Comparison of ENCODE assay signal across 8 cellular contexts in the genomic region with DNA sequence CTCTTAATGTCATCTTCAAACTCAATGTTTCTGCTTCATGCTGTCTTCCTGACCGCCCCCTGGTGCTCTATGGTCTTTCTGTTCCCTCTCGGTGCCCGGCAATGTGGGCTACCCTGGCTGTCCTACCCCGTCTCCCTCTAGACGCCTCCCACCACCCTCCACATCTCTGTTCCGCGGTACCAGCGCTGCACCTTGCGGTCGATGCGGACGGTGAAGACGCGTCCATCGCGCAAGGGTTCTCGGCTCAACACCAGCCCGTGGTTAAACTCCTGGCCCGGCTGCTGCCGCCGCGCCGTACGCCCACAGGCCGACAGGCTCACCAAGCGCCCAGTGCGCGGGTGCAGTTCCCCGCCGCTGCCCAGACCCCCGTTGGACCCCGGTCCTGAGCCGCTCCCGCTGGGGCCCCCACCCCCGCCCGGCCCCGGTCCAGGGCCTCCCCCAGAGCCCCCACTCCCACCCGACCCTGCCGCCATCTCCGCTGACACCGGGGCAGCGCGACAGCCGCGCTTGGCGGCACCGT. TPM values are rescaled to one million over a fixed set of nuclear protein-coding genes. Genes with fewer than 3 reads are reported as not detected.
DNase-seq lines count a peak whose midpoint lies in the region; ATAC-seq, FAIRE-seq and TF ChIP-seq lines count a peak whose summit lies in the region.

A gene (minus strand): TSS at position 496 of the 520 bp plus-strand sequence. CDS start 23 bp downstream, at position 473.

- BruUV-seq in HCT116 (replicated peaks; lab: Mats Ljungman, UMichigan) = no TSS peak

- peaks cover 3 to 29% of the 10 kb centered on the region in 2 experiments; a peak in 3 of 4 replicates for H3K4me1 ChIP-seq in HCT116 (ENCODE audit: control insufficient read depth in 1 of 2, insufficient read depth in 2 of 2, low read length in 2 of 2)

- no peaks in the 10 kb centered on the region for H4K20me1 ChIP-seq in HCT116 (ENCODE audit: insufficient read depth)

- CTCF ChIA-PET in HCT116 (lab: Charles Lee) = interaction anchor here (0.6 to 2.2 kb wide), 13 partner anchors 13 to 713 kb away, joined by 3 to 12 read pairs (median 6); a partner anchor contains a TSS

- peak within 1 kb of the TSS; percentile 94 to 98 (median 98) for H3K27ac Mint-ChIP-seq in naive thymus-derived CD8-positive, alpha-beta T cell

- H3K36me3 ChIP-seq in HCT116 (ENCODE audit: control insufficient read depth in 1 of 2, insufficient read depth in 2 of 2, low read length in 2 of 2) = peaks cover under 1 to 13% of the 10 kb centered on the region in 2 experiments; a peak in 3 of 4 replicates

- no peak for DNase-seq in HCT116 (ENCODE audit: low read depth, low spot score)
- peak; percentile 32 for DNase-seq in RPMI7951 (ENCODE audit: low read depth)
- peak; percentile 43 for DNase-seq in epithelial cell of esophagus (ENCODE audit: low read depth)
- DNase-seq in naive thymus-derived CD8-positive, alpha-beta T cell = peak in 1 of 10 donors; percentile 68
- DNase-seq in GM19239 (ENCODE audit: insufficient read length, low spot score) = no peak
- DNase-seq in cerebellar nuclear complex (lab: John Stamatoyannopoulos, UW) = no peak
- DNase-seq in urothelium cell line (ENCODE audit: low spot score) = no peak

- H3K9ac ChIP-seq in HCT116 (ENCODE audit: low read length) = peak within 1 kb of the TSS; percentile 93

- intact Hi-C loops in HCT116 (cut with micrococcal nuclease) = no loop called here

- peaks cover 0 to 17% (median 0%) of the 10 kb centered on the region in 3 donors for H3K36me3 Mint-ChIP-seq in naive thymus-derived CD8-positive, alpha-beta T cell

- peaks cover 33 to 55% (median 47%) of the 10 kb centered on the region in 4 donors for H3K4me1 Mint-ChIP-seq in naive thymus-derived CD8-positive, alpha-beta T cell

- H3K4me3 ChIP-seq in GM12875 (ENCODE audit: low read depth, low read length) = peak within 1 kb of the TSS; percentile 94
- H3K4me3 ChIP-seq in HCT116 (replicated peaks in 1 of 2; ENCODE audit: low read depth in 1 of 2, low read length in 2 of 2) = peak within 1 kb of the TSS; percentile 98 to 99
- peak within 1 kb of the TSS; percentile 91 for H3K4me3 ChIP-seq in epithelial cell of esophagus (ENCODE audit: low read length)

- no peaks in the 10 kb centered on the region for H3K9me3 Mint-ChIP-seq in naive thymus-derived CD8-positive, alpha-beta T cell

- no peaks in the 10 kb centered on the region for H3K9me3 ChIP-seq in HCT116 (ENCODE audit: control insufficient read depth in 1 of 2, insufficient read depth in 1 of 2, low read depth in 1 of 2, low read length in 2 of 2)

- POLR2A ChIA-PET in HCT116 (lab: Charles Lee) = interaction anchor here (0.9 to 2.0 kb wide), 9 partner anchors 14 to 255 kb away, joined by 3 to 11 read pairs (median 8); a partner anchor contains a TSS
- POLR2A ChIA-PET in naive thymus-derived CD8-positive, alpha-beta T cell (lab: Charles Lee) = interaction anchor here (0.6 to 10.5 kb wide), 16 partner anchors 8 to 359 kb away, joined by 3 to 168 read pairs (median 7); a partner anchor contains a TSS

- peak within 1 kb of the TSS; percentile 81 for H3K27ac ChIP-seq in HCT116 (ENCODE audit: low read depth, low read length)

- ATAC-seq in HCT116 = peak; percentile 29
- peak; percentile 26 to 54 for ATAC-seq in naive thymus-derived CD8-positive, alpha-beta T cell

- TF ChIP-seq POLR2A in HCT116 (IDR thresholded peaks at IDR 0.05; ENCODE audit: borderline replicate concordance, extremely low read depth, insufficient read depth, insufficient read length) = no peak

- RAD21 ChIA-PET in HCT116 (lab: Charles Lee; ENCODE audit: low non-redundant PET in 1 of 2, low total read pairs in 2 of 2, uncharacterized antibody in 2 of 2, unreplicated experiment in 2 of 2) = interaction anchor here (0.6 to 0.8 kb wide), 2 partner anchors 23 to 75 kb away, joined by 3 read pairs; a partner anchor contains a TSS

- FAIRE-seq in GM19239 (lab: Jason Lieb, UNC) (no peak), urothelium cell line (lab: Jason Lieb, UNC) (no peak)

- no peaks in the 10 kb centered on the region for H3K9me2 ChIP-seq in HCT116 (ENCODE audit: insufficient read depth)

- H3K4me3 Mint-ChIP-seq in naive thymus-derived CD8-positive, alpha-beta T cell = peak within 1 kb of the TSS; percentile 90 to 98 (median 96)

- H2AFZ ChIP-seq in HCT116 (ENCODE audit: low read depth, low read length, poor library complexity, severe bottlenecking) = no peak within 1 kb of the TSS

- no peaks in the 10 kb centered on the region for H3K27me3 ChIP-seq in HCT116 (ENCODE audit: insufficient read depth, low read length)

- TF ChIP-seq RAD21 in HCT116 (IDR thresholded peaks at IDR 0.05; ENCODE audit: low read depth) = no peak

- H3K79me2 ChIP-seq in HCT116 (ENCODE audit: insufficient read depth, low read length) = peaks cover 20% of the 10 kb centered on the region; the same call in 1 of the 2 replicates

- H3K4me2 ChIP-seq in HCT116 (ENCODE audit: low read length) = peak within 1 kb of the TSS; percentile 77

- H3K27me3 Mint-ChIP-seq in naive thymus-derived CD8-positive, alpha-beta T cell = peaks cover 0 to 2% (median 0%) of the 10 kb centered on the region in 5 donors

- TF ChIP-seq CTCF in GM12875 (IDR thresholded peaks at IDR 0.05; ENCODE audit: borderline replicate concordance, insufficient read depth, low read depth, low read length) (no peak), HCT116 (IDR thresholded peaks at IDR 0.05 in 2 of 3, conservative IDR thresholded peaks at IDR 0.05 in 1 of 3; ENCODE audit: borderline replicate concordance in 1 of 3, insufficient read depth in 1 of 3, low read depth in 2 of 3, low read length in 2 of 3) (no peak), epithelial cell of esophagus (IDR thresholded peaks at IDR 0.05; ENCODE audit: insufficient read depth, low read depth, low read length, missing control alignments) (no peak)

TF ChIP-seq in HCT116, 20 proteins besides CTCF, POLR2A, EP300 and RAD21:
- TF ChIP-seq YY1 (IDR thresholded peaks at IDR 0.05; ENCODE audit: extremely low read depth, insufficient replicate concordance, low read depth, low read length) = peak; percentile 80
- no peak for TF ChIP-seq JUND (IDR thresholded peaks at IDR 0.05)
- no peak for TF ChIP-seq EZH2phosphoT487 (IDR thresholded peaks at IDR 0.05; ENCODE audit: borderline replicate concordance)
- no peak for TF ChIP-seq EGR1 (IDR thresholded peaks at IDR 0.05; ENCODE audit: low read depth)
- peak; percentile 64; the same call in 1 of the 2 replicates for TF ChIP-seq ZFX (IDR thresholded peaks at IDR 0.05)

RNA-seq across cellular contexts. Expression of the gene that starts here (rescaled TPM):
- total RNA-seq in HCT116 (2021; ENCODE audit: unreplicated experiment) = 56.9 TPM
- polyA plus RNA-seq in HCT116 (2012) = 33.9 and 34.0 TPM in 2 replicates
- 3.5 and 4.8 TPM in 2 replicates for total RNA-seq in RPMI7951 (2014; rRNA removed; shearing (Covaris generic))
- total RNA-seq in naive thymus-derived CD8-positive, alpha-beta T cell = 10 to 100 TPM; 74.7 to 82.7 TPM
- 1 to 10 TPM in 2 of 3 donors, under 1 TPM in 1; 0.90 to 2.7 (median 1.1) TPM for polyA plus RNA-seq in naive thymus-derived CD8-positive, alpha-beta T cell

Comparison
In these comparisons a context has a peak if more than half of its experiments do, and no peak if none do; other contexts are left out.
1. RNA of the gene that starts here (total RNA-seq): 74.7 to 82.7 TPM in naive thymus-derived CD8-positive, alpha-beta T cell and 56.9 TPM in HCT116 (single experiment); 3.5 to 4.8 TPM in RPMI7951; every median in the first group is over 10 times any median in the second.
2. DNase-seq: peak in RPMI7951 (single experiment) and epithelial cell of esophagus (single experiment); none in HCT116 (single experiment), GM19239 (single experiment), cerebellar nuclear complex (0 of 2) and urothelium cell line (single experiment).
3. Peak in every context shown above with its lines, with median percentiles within 50 percentile points of each other: H3K4me3 ChIP-seq.